ENCODE assay signal across 16 cellular contexts in genomic region chr9:89759563-89759962, GRCh38.
A peak's percentile ranks its signal among the peaks of the same experiment; 100 is the strongest.
DNase-seq lines count a peak whose midpoint lies in the region; ATAC-seq, FAIRE-seq and TF ChIP-seq lines count a peak whose summit lies in the region.
"Had no signal": no experiment of that assay in that cellular context is flagged by ENCODE, and none has a peak within 500 bp of the region (broad histone marks: within the 10 kb centered on the region; RNA-seq: fewer than 3 reads in every experiment).

No MANE protein-coding gene starts in this region.

- H3K9me3 ChIP-seq in HepG2 (ENCODE audit: low read length) = no peaks in the 10 kb centered on the region
- H3K9me3 ChIP-seq: uterus had no signal

- H3K36me3 ChIP-seq in HepG2 (replicated peaks in 1 of 2; ENCODE audit: control insufficient read depth in 1 of 2, insufficient read depth in 2 of 2, low read length in 2 of 2) = no peaks in the 10 kb centered on the region
- H3K36me3 ChIP-seq: uterus had no signal

- no peak for TF ChIP-seq RAD21 in HepG2 (CRISPR knock-in tag; IDR thresholded peaks at IDR 0.05)

- no peak for TF ChIP-seq POLR2A in HepG2 (IDR thresholded peaks at IDR 0.05; ENCODE audit: insufficient read depth in 1 of 2, low read depth in 2 of 2, low read length in 2 of 2)

- DNase-seq in NCI-H2107 treated with DMSO at 0.1 percent for 48 hours (lab: John Stamatoyannopoulos, UW; ENCODE audit: unreplicated experiment) (peak; percentile 54), NCI-H2107 (lab: John Stamatoyannopoulos, UW) (no peak), NCI-H1105 (lab: John Stamatoyannopoulos, UW) (peak; percentile 79), NCI-H345 (lab: John Stamatoyannopoulos, UW) (peak; percentile 88), left kidney (ENCODE audit: low read depth, low spot score) (peak; percentile 71), GDM1 (lab: John Stamatoyannopoulos, UW) (no peak), HepG2 (ENCODE audit: low spot score) (no peak)
- DNase-seq: activated CD4-positive, alpha-beta T cell treated with anti-CD3 and anti-CD28 coated beads, Interleukin-2, amount 50 U/mL, for 4 hours; amygdala; HCEC 1CT; NCI-H2171 treated with DMSO at 0.1 percent for 48 hours; small intestine; stimulated activated CD4-positive, alpha-beta T cell treated with anti-CD3 and anti-CD28 coated beads, Interleukin-4, amount 100 ng/mL, for 4 hours; uterus had no signal

- H3K79me2 ChIP-seq in HepG2 (ENCODE audit: insufficient read depth, low read length) = no peaks in the 10 kb centered on the region

- ATAC-seq in GM18517 (IDR thresholded peaks at IDR 0.05; ENCODE audit: unreplicated experiment) = no peak
- no peak for ATAC-seq in HepG2
- ATAC-seq: esophagus mucosa had no signal

- POLR2A ChIA-PET in HepG2 (lab: Yijun Ruan, JAX) = no interaction called here

- H3K4me1 ChIP-seq in HepG2 (ENCODE audit: insufficient read depth, low read length) = peaks cover 11% of the 10 kb centered on the region
- H3K4me1 ChIP-seq: uterus had no signal

- H3K4me2 ChIP-seq in HepG2 (ENCODE audit: low read depth, low read length) = no peak overlapping the region

- H3K27me3 ChIP-seq in HepG2 (ENCODE audit: control insufficient read depth in 1 of 2, insufficient read depth in 2 of 2, low read length in 2 of 2) = no peaks in the 10 kb centered on the region; a peak in 1 of 5 replicates
- H3K27me3 ChIP-seq: uterus had no signal

- BruUV-seq in HepG2 (replicated peaks; lab: Mats Ljungman, UMichigan) = no TSS peak

- no peak overlapping the region for H3K9ac ChIP-seq in HepG2 (ENCODE audit: insufficient read depth, low read depth, low read length)

- H2AFZ ChIP-seq in HepG2 (ENCODE audit: low read length) = no peak overlapping the region

- no peak overlapping the region for H3K27ac ChIP-seq in HepG2 (ENCODE audit: extremely low read length, insufficient read depth, low read length)
- H3K27ac ChIP-seq: uterus had no signal

- no peak for TF ChIP-seq CTCF in HepG2 (CRISPR knock-in tag; IDR thresholded peaks at IDR 0.05)

- no peak for FAIRE-seq in HepG2 (lab: Jason Lieb, UNC)
- FAIRE-seq: small intestine had no signal

- no peak overlapping the region for H3K4me3 ChIP-seq in HepG2 (replicated peaks in 1 of 3; ENCODE audit: insufficient read depth in 1 of 3, low read depth in 2 of 3, low read length in 3 of 3)
- H3K4me3 ChIP-seq: uterus had no signal

- in situ Hi-C loops in HepG2 (cut with HindIII; ENCODE audit: extremely low pct_ligation_motif_present, low pct_unique_long_range_greater_than_20kb) = no loop called here

- H4K20me1 ChIP-seq in HepG2 (ENCODE audit: insufficient read depth, low read length) = no peaks in the 10 kb centered on the region

- 70% methylated on average over 9 of the region's 9 CpGs for WGBS in HepG2 (ENCODE audit: low lambda C conversion rate)

- CTCF ChIA-PET in HepG2 (lab: Yijun Ruan, JAX; ENCODE audit: low intra/inter-chr PET ratio, low total read pairs) = no interaction called here

- TF ChIP-seq EP300 in HepG2 (IDR thresholded peaks at IDR 0.05; ENCODE audit: low read depth in 2 of 2, low read length in 2 of 2) (no peak), HepG2 (CRISPR knock-in tag; IDR thresholded peaks at IDR 0.05; ENCODE audit: borderline replicate concordance) (no peak)

- intact Hi-C loops in HepG2 (cut with micrococcal nuclease; ENCODE audit: unreplicated experiment) = no loop called here

TF ChIP-seq in HepG2, 621 proteins besides CTCF, POLR2A, EP300 and RAD21:
- no peak for TF ChIP-seq ZNF567 (CRISPR knock-in tag; IDR thresholded peaks at IDR 0.05; ENCODE audit: borderline replicate concordance)
- no peak for TF ChIP-seq ZBTB1 (CRISPR knock-in tag; IDR thresholded peaks at IDR 0.05; ENCODE audit: borderline replicate concordance)
- TF ChIP-seq MYNN (CRISPR knock-in tag; IDR thresholded peaks at IDR 0.05; ENCODE audit: low read depth) = no peak
TF ChIP-seq in HepG2: peak in this region for 0.

Comparison
In these comparisons a context has a peak if more than half of its experiments do, and no peak if none do; other contexts are left out.
1. DNase-seq: peak in NCI-H2107 treated with DMSO at 0.1 percent for 48 hours (single experiment), NCI-H1105 (single experiment), NCI-H345 (single experiment) and left kidney (single experiment); none in NCI-H2107 (single experiment), GDM1 (single experiment) and HepG2 (single experiment).